In the genomic region with DNA sequence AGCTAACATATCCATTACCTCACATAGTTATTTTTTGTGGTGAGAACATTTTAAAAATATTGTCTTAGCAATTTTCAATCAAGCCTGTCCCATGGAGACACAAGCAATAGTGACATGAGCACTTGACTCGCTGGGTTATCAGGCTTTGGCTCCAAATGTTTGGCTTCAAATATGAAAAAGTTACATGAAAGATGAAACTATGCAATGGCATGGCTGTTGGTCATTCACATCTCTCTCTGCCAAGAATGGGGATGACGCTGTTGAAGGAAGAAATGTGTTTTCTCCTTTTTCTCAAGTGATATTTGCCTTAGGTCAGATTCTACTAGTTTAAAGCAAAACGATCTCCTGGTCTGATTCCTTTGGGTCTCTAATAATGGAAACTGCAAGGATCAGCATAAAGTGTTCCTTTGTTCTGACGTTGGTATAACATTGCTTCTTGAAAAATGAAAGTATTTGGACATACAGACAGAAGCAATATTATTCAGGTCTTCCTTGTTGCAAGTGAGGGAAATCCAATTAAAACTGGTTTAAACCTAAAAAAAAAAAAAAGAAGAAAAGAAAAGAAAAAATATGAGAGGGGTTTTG, we compare ENCODE assay signal across 1 cellular context.
TF ChIP-seq lines count a peak whose summit lies in the region.

No MANE protein-coding gene starts in this region.

TF ChIP-seq in IMR-90, 13 proteins besides CTCF, POLR2A, EP300 and RAD21:
- TF ChIP-seq MAFK (IDR thresholded peaks at IDR 0.05; ENCODE audit: low read depth, low read length) (peak; percentile 70), SMC3 (IDR thresholded peaks at IDR 0.05; ENCODE audit: low read depth, low read length) (no peak)
